ENCODE assay signal across 26 cellular contexts in genomic region chr4:102862016-102862415, GRCh38. TPM values are rescaled to one million over a fixed set of nuclear protein-coding genes. Genes with fewer than 3 reads are reported as not detected.
DNase-seq lines count a peak whose midpoint lies in the region; ATAC-seq lines count a peak whose summit lies in the region.
"Had no signal": no experiment of that assay in that cellular context is flagged by ENCODE, and none has a peak within 500 bp of the region (broad histone marks: within the 10 kb centered on the region; RNA-seq: fewer than 3 reads in every experiment).

No MANE protein-coding gene starts in this region.

- H3K4me3 Mint-ChIP-seq in stimulated activated naive B cell treated with anti-CD40 and anti-IgM and Interleukin-4, amounts not matched to agents 10 μg/mL and 1 μg/mL and 100 μg/mL, for 72 hours, result no peak overlapping the region
- H3K4me3 Mint-ChIP-seq in activated T-helper 1 cell treated with anti-CD3 and anti-CD28 coated beads, Interleukin-12 subunit alpha, Interleukin-12 subunit beta, Interleukin-2, Interleukin-4 antibody, amounts not matched to agents 30 ng/mL and 10 ng/mL and 1 ng/mL, durations not matched to agents 14 hours and 24 hours and 36 hours, result no peak overlapping the region
- H3K4me3 Mint-ChIP-seq: activated B cell treated with CpG ODN at 0.5 μM for 24 hours; CD4-positive, alpha-beta memory T cell; stimulated activated naive CD8-positive, alpha-beta T cell treated with anti-CD3 and anti-CD28 coated beads, Interleukin-15, Interleukin-2, amounts not matched to agents 100 ng/mL and 50 ng/mL, for 24 hours had no signal

- DNase-seq in Kasumi-1 (lab: John Stamatoyannopoulos, UW), result peak; percentile 76 to 86
- DNase-seq in OCI-M1 (lab: John Stamatoyannopoulos, UW), result peak; percentile 67
- DNase-seq in germinal center (ENCODE audit: low spot score), result peak; percentile 14
- DNase-seq in stimulated activated naive B cell treated with anti-CD40 and anti-IgM and Interleukin-4, amounts not matched to agents 10 μg/mL and 1 μg/mL and 100 μg/mL, for 72 hours, result no peak
- DNase-seq in NCI-H2029 (lab: John Stamatoyannopoulos, UW), result no peak
- no peak for DNase-seq in activated T-helper 1 cell treated with anti-CD3 and anti-CD28 coated beads, Interleukin-12 subunit alpha, Interleukin-12 subunit beta, Interleukin-2, Interleukin-4 antibody, amounts not matched to agents 30 ng/mL and 10 ng/mL and 1 ng/mL, durations not matched to agents 14 hours and 24 hours and 36 hours (ENCODE audit: low spot score)
- DNase-seq in stimulated activated CD4-positive, alpha-beta T cell treated with anti-CD3 and anti-CD28 coated beads, Interleukin-4, amount 100 ng/mL, for 4 hours, result no peak
- DNase-seq: activated B cell treated with CpG ODN at 0.5 μM for 24 hours; activated CD4-positive, alpha-beta T cell treated with anti-CD3 and anti-CD28 coated beads, Interleukin-2, amount 50 U/mL, for 4 hours; activated CD8-positive, alpha-beta memory T cell treated with anti-CD3 and anti-CD28 coated beads, Interleukin-2, amount 50 U/mL, for 4 hours; anterior cingulate cortex; CD4-positive, alpha-beta memory T cell; effector CD8-positive, alpha-beta T cell; head of caudate nucleus; kidney glomerular epithelial cell; NCI-H1092; NCI-H187; NCI-H2171 treated with DMSO at 0.1 percent for 48 hours; NCI-H526; NK-92 treated with Interleukin-12 subunit alpha and Interleukin-12 subunit beta, amount 100 ng/mL, for 24 hours; psoas muscle; uterus had no signal

- H3K9me3 Mint-ChIP-seq in stimulated activated naive B cell treated with anti-CD40 and anti-IgM and Interleukin-4, amounts not matched to agents 10 μg/mL and 1 μg/mL and 100 μg/mL, for 72 hours, result peaks cover 11 to 15% of the 10 kb centered on the region in 2 donors
- peaks cover 36% of the 10 kb centered on the region for H3K9me3 Mint-ChIP-seq in activated T-helper 1 cell treated with anti-CD3 and anti-CD28 coated beads, Interleukin-12 subunit alpha, Interleukin-12 subunit beta, Interleukin-2, Interleukin-4 antibody, amounts not matched to agents 30 ng/mL and 10 ng/mL and 1 ng/mL, durations not matched to agents 14 hours and 24 hours and 36 hours

- no peak for ATAC-seq in stimulated activated naive B cell treated with anti-CD40 and anti-IgM and Interleukin-4, amounts not matched to agents 10 μg/mL and 1 μg/mL and 100 μg/mL, for 72 hours (replicated peaks)
- ATAC-seq: activated naive CD4-positive, alpha-beta T cell treated with anti-CD3 and anti-CD28 coated beads, Interleukin-2, amount 50 U/mL, for 72 hours; GM12878; HCT116; psoas muscle had no signal

- peaks cover 8 to 24% of the 10 kb centered on the region in 2 donors for H3K4me1 Mint-ChIP-seq in stimulated activated naive B cell treated with anti-CD40 and anti-IgM and Interleukin-4, amounts not matched to agents 10 μg/mL and 1 μg/mL and 100 μg/mL, for 72 hours
- H3K4me1 Mint-ChIP-seq in activated T-helper 1 cell treated with anti-CD3 and anti-CD28 coated beads, Interleukin-12 subunit alpha, Interleukin-12 subunit beta, Interleukin-2, Interleukin-4 antibody, amounts not matched to agents 30 ng/mL and 10 ng/mL and 1 ng/mL, durations not matched to agents 14 hours and 24 hours and 36 hours (ENCODE audit: low read depth), result peaks cover 33% of the 10 kb centered on the region

- intact Hi-C loops in activated T-helper 1 cell treated with anti-CD3 and anti-CD28 coated beads, Interleukin-12 subunit alpha, Interleukin-12 subunit beta, Interleukin-2, Interleukin-4 antibody, amounts not matched to agents 30 ng/mL and 10 ng/mL and 1 ng/mL, durations not matched to agents 14 hours and 24 hours and 36 hours (cut with micrococcal nuclease), result no loop called here

- no peaks in the 10 kb centered on the region for H3K27me3 Mint-ChIP-seq in stimulated activated naive B cell treated with anti-CD40 and anti-IgM and Interleukin-4, amounts not matched to agents 10 μg/mL and 1 μg/mL and 100 μg/mL, for 72 hours
- H3K27me3 Mint-ChIP-seq in activated T-helper 1 cell treated with anti-CD3 and anti-CD28 coated beads, Interleukin-12 subunit alpha, Interleukin-12 subunit beta, Interleukin-2, Interleukin-4 antibody, amounts not matched to agents 30 ng/mL and 10 ng/mL and 1 ng/mL, durations not matched to agents 14 hours and 24 hours and 36 hours (ENCODE audit: insufficient read depth), result no peaks in the 10 kb centered on the region
- H3K27me3 Mint-ChIP-seq: activated B cell treated with CpG ODN at 0.5 μM for 24 hours; CD4-positive, alpha-beta memory T cell; stimulated activated naive CD8-positive, alpha-beta T cell treated with anti-CD3 and anti-CD28 coated beads, Interleukin-15, Interleukin-2, amounts not matched to agents 100 ng/mL and 50 ng/mL, for 24 hours had no signal

- H3K27ac Mint-ChIP-seq in stimulated activated naive B cell treated with anti-CD40 and anti-IgM and Interleukin-4, amounts not matched to agents 10 μg/mL and 1 μg/mL and 100 μg/mL, for 72 hours, result peak overlapping the region; percentile 20
- no peak overlapping the region for H3K27ac Mint-ChIP-seq in activated T-helper 1 cell treated with anti-CD3 and anti-CD28 coated beads, Interleukin-12 subunit alpha, Interleukin-12 subunit beta, Interleukin-2, Interleukin-4 antibody, amounts not matched to agents 30 ng/mL and 10 ng/mL and 1 ng/mL, durations not matched to agents 14 hours and 24 hours and 36 hours
- H3K27ac Mint-ChIP-seq: activated B cell treated with CpG ODN at 0.5 μM for 24 hours; activated naive CD4-positive, alpha-beta T cell treated with anti-CD3 and anti-CD28 coated beads, Interleukin-2, amount 50 U/mL, for 72 hours; CD4-positive, alpha-beta memory T cell; stimulated activated naive CD8-positive, alpha-beta T cell treated with anti-CD3 and anti-CD28 coated beads, Interleukin-15, Interleukin-2, amounts not matched to agents 100 ng/mL and 50 ng/mL, for 24 hours had no signal

- peaks cover 20 to 35% of the 10 kb centered on the region in 2 donors for H3K36me3 Mint-ChIP-seq in stimulated activated naive B cell treated with anti-CD40 and anti-IgM and Interleukin-4, amounts not matched to agents 10 μg/mL and 1 μg/mL and 100 μg/mL, for 72 hours
- H3K36me3 Mint-ChIP-seq in activated T-helper 1 cell treated with anti-CD3 and anti-CD28 coated beads, Interleukin-12 subunit alpha, Interleukin-12 subunit beta, Interleukin-2, Interleukin-4 antibody, amounts not matched to agents 30 ng/mL and 10 ng/mL and 1 ng/mL, durations not matched to agents 14 hours and 24 hours and 36 hours (ENCODE audit: low read depth), result peaks cover 43% of the 10 kb centered on the region

RNA-seq across cellular contexts. Expression of gene CISD2, which starts 6.8 kb away (rescaled TPM):
- total RNA-seq in activated T-helper 1 cell treated with anti-CD3 and anti-CD28 coated beads, Interleukin-12 subunit alpha, Interleukin-12 subunit beta, Interleukin-2, Interleukin-4 antibody, amounts not matched to agents 30 ng/mL and 10 ng/mL and 1 ng/mL, durations not matched to agents 14 hours and 24 hours and 36 hours, result 41.2 and 50.7 TPM in 2 replicates

RNA-seq across cellular contexts. Expression of gene UBE2D3, which starts 34.7 kb away (rescaled TPM):
- 480 and 507 TPM in 2 replicates for total RNA-seq in activated T-helper 1 cell treated with anti-CD3 and anti-CD28 coated beads, Interleukin-12 subunit alpha, Interleukin-12 subunit beta, Interleukin-2, Interleukin-4 antibody, amounts not matched to agents 30 ng/mL and 10 ng/mL and 1 ng/mL, durations not matched to agents 14 hours and 24 hours and 36 hours

Comparison
In these comparisons a context has a peak if more than half of its experiments do, and no peak if none do; other contexts are left out.
1. DNase-seq: peak in Kasumi-1 (2 of 2), OCI-M1 (single experiment) and germinal center (single experiment); none in stimulated activated naive B cell treated with anti-CD40 and anti-IgM and Interleukin-4, amounts not matched to agents 10 μg/mL and 1 μg/mL and 100 μg/mL, for 72 hours (single experiment), NCI-H2029 (single experiment), activated T-helper 1 cell treated with anti-CD3 and anti-CD28 coated beads, Interleukin-12 subunit alpha, Interleukin-12 subunit beta, Interleukin-2, Interleukin-4 antibody, amounts not matched to agents 30 ng/mL and 10 ng/mL and 1 ng/mL, durations not matched to agents 14 hours and 24 hours and 36 hours (single experiment) and stimulated activated CD4-positive, alpha-beta T cell treated with anti-CD3 and anti-CD28 coated beads, Interleukin-4, amount 100 ng/mL, for 4 hours (0 of 2).